15 cellular contexts compared by ENCODE assay signal in genomic region chr17:48522990-48523389, GRCh38. TPM values are rescaled to one million over a fixed set of nuclear protein-coding genes. Genes with fewer than 3 reads are reported as not detected.
DNase-seq lines count a peak whose midpoint lies in the region; ATAC-seq, FAIRE-seq and TF ChIP-seq lines count a peak whose summit lies in the region.
"Had no signal": no experiment of that assay in that cellular context is flagged by ENCODE, and none has a peak within 500 bp of the region (broad histone marks: within the 10 kb centered on the region; RNA-seq: fewer than 3 reads in every experiment).

No MANE protein-coding gene starts in this region.

- H3K27ac ChIP-seq in C4-2B: peak overlapping the region; percentile 34; the same call in 1 of the 2 replicates
- H3K27ac ChIP-seq in Peyer's patch: no peak overlapping the region
- H3K27ac ChIP-seq: pancreas, SJSA1 had no signal

- H3F3A ChIP-seq in Loucy (ENCODE audit: low read depth): no peaks in the 10 kb centered on the region; the same call in 1 of the 2 replicates

- no peak overlapping the region for H3K4me2 ChIP-seq in Loucy (ENCODE audit: low read depth, low read length, poor library complexity, severe bottlenecking)

- FAIRE-seq in bronchial epithelial cell (lab: Jason Lieb, UNC): no peak
- FAIRE-seq: frontal cortex, pancreas had no signal

- TF ChIP-seq CTCF in C4-2B (conservative IDR thresholded peaks at IDR 0.05): no peak
- TF ChIP-seq CTCF in Loucy (conservative IDR thresholded peaks at IDR 0.05; ENCODE audit: low read length): peak; percentile 52
- peak; percentile 3 for TF ChIP-seq CTCF in bronchial epithelial cell (IDR thresholded peaks at IDR 0.05; ENCODE audit: insufficient read depth, low read length, severe bottlenecking)
- no peak for TF ChIP-seq CTCF in mesothelial cell of epicardium (IDR thresholded peaks at IDR 0.05; ENCODE audit: unreplicated experiment)
- no peak for TF ChIP-seq CTCF in Peyer's patch (IDR thresholded peaks at IDR 0.05)

- peaks cover 7% of the 10 kb centered on the region for H3K4me1 ChIP-seq in Loucy (ENCODE audit: insufficient read depth, low read length, poor library complexity, severe bottlenecking)
- peaks cover 0 to 6% (median 0%) of the 10 kb centered on the region in 4 donors for H3K4me1 ChIP-seq in Peyer's patch
- H3K4me1 ChIP-seq: pancreas had no signal

- no peak for DNase-seq in bronchial epithelial cell (ENCODE audit: low read depth)
- no peak for DNase-seq in mesothelial cell of epicardium (ENCODE audit: low spot score in 2 of 2, unreplicated experiment in 2 of 2)
- DNase-seq in amniotic stem cell (lab: John Stamatoyannopoulos, UW): no peak
- no peak for DNase-seq in Peyer's patch
- DNase-seq: activated CD4-positive, alpha-beta T cell treated with anti-CD3 and anti-CD28 coated beads, Interleukin-2, amount 50 U/mL, for 4 hours; anterior cingulate cortex; pancreas; stimulated activated CD4-positive, alpha-beta T cell treated with anti-CD3 and anti-CD28 coated beads, Interleukin-12 subunit alpha, Interleukin-12 subunit beta, amount 100 ng/mL, for 4 hours had no signal

- H3K9me3 ChIP-seq in Loucy (ENCODE audit: insufficient read depth, low read depth, low read length) (no peaks in the 10 kb centered on the region), Peyer's patch (no peaks in the 10 kb centered on the region)
- H3K9me3 ChIP-seq: pancreas, SJSA1 had no signal

- H3K9me3 Mint-ChIP-seq in mesothelial cell of epicardium: no peaks in the 10 kb centered on the region
- H3K9me3 Mint-ChIP-seq: memory B cell had no signal

- TF ChIP-seq POLR2A in Peyer's patch (IDR thresholded peaks at IDR 0.05): no peak

- H3K9me2 ChIP-seq in Loucy (replicated peaks; ENCODE audit: low read depth, low read length): no peaks in the 10 kb centered on the region

- no peak overlapping the region for H3K4me3 Mint-ChIP-seq in mesothelial cell of epicardium
- H3K4me3 Mint-ChIP-seq: memory B cell had no signal

- peaks cover 74% of the 10 kb centered on the region for H3K4me1 Mint-ChIP-seq in mesothelial cell of epicardium
- H3K4me1 Mint-ChIP-seq: memory B cell had no signal

- no peaks in the 10 kb centered on the region for H3K27me3 Mint-ChIP-seq in mesothelial cell of epicardium (ENCODE audit: low read depth)

- H3K36me3 Mint-ChIP-seq in mesothelial cell of epicardium: no peaks in the 10 kb centered on the region
- H3K36me3 Mint-ChIP-seq: memory B cell had no signal

- H3K36me3 ChIP-seq in Loucy (ENCODE audit: insufficient read depth, low read length) (no peaks in the 10 kb centered on the region), bronchial epithelial cell (ENCODE audit: control insufficient read depth, insufficient read depth, low read length) (no peaks in the 10 kb centered on the region), Peyer's patch (no peaks in the 10 kb centered on the region)
- H3K36me3 ChIP-seq: pancreas, SJSA1 had no signal

- no peak overlapping the region for H3K9ac ChIP-seq in Loucy (ENCODE audit: low read depth, low read length, poor library complexity, severe bottlenecking)

- H4K20me1 ChIP-seq in Loucy (ENCODE audit: insufficient read depth, low read length, poor library complexity, severe bottlenecking): no peaks in the 10 kb centered on the region

- ATAC-seq in HG03280 (IDR thresholded peaks at IDR 0.05; ENCODE audit: unreplicated experiment) (no peak), HG02759 (IDR thresholded peaks at IDR 0.05; ENCODE audit: unreplicated experiment) (no peak)

- H3K4me3 ChIP-seq in Loucy (ENCODE audit: low read length, poor library complexity, severe bottlenecking) (no peak overlapping the region), bronchial epithelial cell (ENCODE audit: low read depth, low read length) (no peak overlapping the region), Peyer's patch (no peak overlapping the region)
- H3K4me3 ChIP-seq: pancreas, SJSA1 had no signal

- H3K79me2 ChIP-seq in Loucy (ENCODE audit: insufficient read depth, low read length): no peaks in the 10 kb centered on the region

- H3K27ac Mint-ChIP-seq in mesothelial cell of epicardium: peak overlapping the region; percentile 99
- H3K27ac Mint-ChIP-seq: memory B cell had no signal

- H2AFZ ChIP-seq in Loucy (ENCODE audit: low read length): no peak overlapping the region

- no peaks in the 10 kb centered on the region for H3K27me3 ChIP-seq in Loucy (ENCODE audit: insufficient read depth, low read length, poor library complexity, severe bottlenecking)
- peaks cover 33% of the 10 kb centered on the region for H3K27me3 ChIP-seq in bronchial epithelial cell (ENCODE audit: control insufficient read depth, insufficient read depth, low read length)
- no peaks in the 10 kb centered on the region for H3K27me3 ChIP-seq in Peyer's patch

RNA-seq across cellular contexts. Expression of gene HOXB1, which starts 7.8 kb away (rescaled TPM):
- under 0.01 TPM in 1 of 2 replicates, not detected in the other for total RNA-seq in bronchial epithelial cell
- total RNA-seq in mesothelial cell of epicardium: 0.24 to 0.43 TPM (median 0.25 TPM) in 3 replicates
- total RNA-seq in Peyer's patch: not detected
- total RNA-seq: frontal cortex, pancreas, SJSA1 had no signal

RNA-seq across cellular contexts. Expression of gene HOXB2, which starts 21.9 kb away (rescaled TPM):
- not detected in 2 replicates for total RNA-seq in bronchial epithelial cell
- total RNA-seq in mesothelial cell of epicardium: 46.6 to 47.2 TPM (median 46.7 TPM) in 3 replicates
- 1 to 10 TPM; 1.4 to 9.6 (median 4.1) TPM for total RNA-seq in Peyer's patch
- total RNA-seq: frontal cortex had no signal

RNA-seq across cellular contexts. Expression of gene HOXB4, which starts 55.2 kb away (rescaled TPM):
- total RNA-seq in bronchial epithelial cell: not detected in 2 replicates
- total RNA-seq in mesothelial cell of epicardium: 34.2 to 39.2 TPM (median 34.4 TPM) in 3 replicates
- total RNA-seq in Peyer's patch: 1 to 10 TPM; 1.8 to 6.6 (median 5.1) TPM
- total RNA-seq: frontal cortex had no signal

Comparison
In these comparisons a context has a peak if more than half of its experiments do, and no peak if none do; other contexts are left out.
1. CTCF ChIP-seq: peak in Loucy (single experiment) and bronchial epithelial cell (single experiment); none in C4-2B (single experiment), mesothelial cell of epicardium (single experiment) and Peyer's patch (0 of 6).